Comparison of ENCODE assay signal across 13 cellular contexts in genomic region chr9:131282175-131282574, GRCh38. TPM values are rescaled to one million over a fixed set of nuclear protein-coding genes. Genes with fewer than 3 reads are reported as not detected.
DNase-seq lines count a peak whose midpoint lies in the region; ATAC-seq and TF ChIP-seq lines count a peak whose summit lies in the region.
"Had no signal": no experiment of that assay in that cellular context is flagged by ENCODE, and none has a peak within 500 bp of the region (broad histone marks: within the 10 kb centered on the region; RNA-seq: fewer than 3 reads in every experiment).

No MANE protein-coding gene starts in this region.

- H3K4me3 Mint-ChIP-seq in activated T-helper 17 cell treated with anti-CD3 and anti-CD28 coated beads, Interleukin-2, amount 50 U/mL, for 72 hours = peak overlapping the region; percentile 40
- peak overlapping the region; percentile 40 for H3K4me3 Mint-ChIP-seq in stimulated activated effector memory CD8-positive, alpha-beta T cell treated with anti-CD3 and anti-CD28 coated beads, Interleukin-12 subunit alpha, Interleukin-12 subunit beta, amount 100 ng/mL, for 72 hours
- H3K4me3 Mint-ChIP-seq in stimulated activated memory B cell treated with anti-CD40 and anti-IgM and Interleukin-4, amounts not matched to agents 10 μg/mL and 1 μg/mL and 100 μg/mL, for 72 hours = no peak overlapping the region
- H3K4me3 Mint-ChIP-seq: activated CD4-positive, alpha-beta memory T cell treated with anti-CD3 and anti-CD28 coated beads, Interleukin-2, amount 10 ng/mL, durations not matched to agents 7 days and 5 days had no signal

- H3K9me3 ChIP-seq in cardiac muscle cell (ENCODE audit: low read depth) (no peaks in the 10 kb centered on the region), iPS-20b (ENCODE audit: insufficient read depth, low read depth, low read length) (no peaks in the 10 kb centered on the region)
- H3K9me3 ChIP-seq: esophagus muscularis mucosa had no signal

- no peak for TF ChIP-seq CTCF in cardiac muscle cell (IDR thresholded peaks at IDR 0.05; ENCODE audit: low read depth, low read length)

- H3K27ac ChIP-seq in cardiac muscle cell = peak overlapping the region; percentile 31
- no peak overlapping the region for H3K27ac ChIP-seq in iPS-20b (ENCODE audit: low read length)
- H3K27ac ChIP-seq: esophagus muscularis mucosa had no signal

- H3K27ac Mint-ChIP-seq in activated T-helper 17 cell treated with anti-CD3 and anti-CD28 coated beads, Interleukin-2, amount 50 U/mL, for 72 hours = no peak overlapping the region
- peak overlapping the region; percentile 3 for H3K27ac Mint-ChIP-seq in stimulated activated effector memory CD8-positive, alpha-beta T cell treated with anti-CD3 and anti-CD28 coated beads, Interleukin-12 subunit alpha, Interleukin-12 subunit beta, amount 100 ng/mL, for 72 hours
- no peak overlapping the region for H3K27ac Mint-ChIP-seq in stimulated activated memory B cell treated with anti-CD40 and anti-IgM and Interleukin-4, amounts not matched to agents 10 μg/mL and 1 μg/mL and 100 μg/mL, for 72 hours
- H3K27ac Mint-ChIP-seq: activated CD4-positive, alpha-beta memory T cell treated with anti-CD3 and anti-CD28 coated beads, Interleukin-2, amount 10 ng/mL, durations not matched to agents 7 days and 5 days had no signal

- no peaks in the 10 kb centered on the region for H3K9me3 Mint-ChIP-seq in activated T-helper 17 cell treated with anti-CD3 and anti-CD28 coated beads, Interleukin-2, amount 50 U/mL, for 72 hours
- H3K9me3 Mint-ChIP-seq in stimulated activated effector memory CD8-positive, alpha-beta T cell treated with anti-CD3 and anti-CD28 coated beads, Interleukin-12 subunit alpha, Interleukin-12 subunit beta, amount 100 ng/mL, for 72 hours = no peaks in the 10 kb centered on the region
- H3K9me3 Mint-ChIP-seq in stimulated activated memory B cell treated with anti-CD40 and anti-IgM and Interleukin-4, amounts not matched to agents 10 μg/mL and 1 μg/mL and 100 μg/mL, for 72 hours = no peaks in the 10 kb centered on the region
- H3K9me3 Mint-ChIP-seq: activated CD4-positive, alpha-beta memory T cell treated with anti-CD3 and anti-CD28 coated beads, Interleukin-2, amount 10 ng/mL, durations not matched to agents 7 days and 5 days had no signal

- intact Hi-C loops in left cardiac atrium (cut with DNase I) = no loop called here

- no peak for ATAC-seq in left cardiac atrium
- ATAC-seq in activated T-helper 17 cell treated with anti-CD3 and anti-CD28 coated beads, Interleukin-2, amount 50 U/mL, for 72 hours (replicated peaks) = no peak
- ATAC-seq in stimulated activated effector memory CD8-positive, alpha-beta T cell treated with anti-CD3 and anti-CD28 coated beads, Interleukin-12 subunit alpha, Interleukin-12 subunit beta, amount 100 ng/mL, for 72 hours = no peak
- ATAC-seq in stimulated activated memory B cell treated with anti-CD40 and anti-IgM and Interleukin-4, amounts not matched to agents 10 μg/mL and 1 μg/mL and 100 μg/mL, for 72 hours = no peak

- H3K27me3 Mint-ChIP-seq in activated T-helper 17 cell treated with anti-CD3 and anti-CD28 coated beads, Interleukin-2, amount 50 U/mL, for 72 hours = peaks cover 6% of the 10 kb centered on the region
- peaks cover 18% of the 10 kb centered on the region for H3K27me3 Mint-ChIP-seq in stimulated activated memory B cell treated with anti-CD40 and anti-IgM and Interleukin-4, amounts not matched to agents 10 μg/mL and 1 μg/mL and 100 μg/mL, for 72 hours

- H3K9ac ChIP-seq in iPS-20b (ENCODE audit: low read depth, low read length) = no peak overlapping the region

- peaks cover 28% of the 10 kb centered on the region for H3K4me1 ChIP-seq in cardiac muscle cell (ENCODE audit: low read depth)
- H3K4me1 ChIP-seq in iPS-20b (ENCODE audit: insufficient read depth, low read length) = no peaks in the 10 kb centered on the region; the same call in 1 of the 2 replicates

- H3K36me3 ChIP-seq in cardiac muscle cell = no peaks in the 10 kb centered on the region
- no peaks in the 10 kb centered on the region for H3K36me3 ChIP-seq in iPS-20b (ENCODE audit: insufficient read depth, low read depth, low read length)
- H3K36me3 ChIP-seq: esophagus muscularis mucosa had no signal

- DNase-seq in cardiac muscle cell (ENCODE audit: low read depth in 1 of 2, low spot score in 1 of 2) (no peak), left cardiac atrium (no peak), SIG-M5 (lab: John Stamatoyannopoulos, UW) (no peak), mesenteric fat pad (ENCODE audit: low spot score) (no peak)
- DNase-seq in stimulated activated effector memory CD8-positive, alpha-beta T cell treated with anti-CD3 and anti-CD28 coated beads, Interleukin-12 subunit alpha, Interleukin-12 subunit beta, amount 100 ng/mL, for 72 hours (ENCODE audit: low spot score in 2 of 2) = no peak
- DNase-seq: activated CD4-positive, alpha-beta memory T cell treated with anti-CD3 and anti-CD28 coated beads, Interleukin-2, amount 10 ng/mL, durations not matched to agents 7 days and 5 days; NCI-H1694; stimulated activated CD4-positive, alpha-beta T cell treated with anti-CD3 and anti-CD28 coated beads, Interleukin-1b, Interleukin-23, amount 100 ng/mL, for 48 hours had no signal

- peaks cover 9% of the 10 kb centered on the region for H3K4me1 Mint-ChIP-seq in activated T-helper 17 cell treated with anti-CD3 and anti-CD28 coated beads, Interleukin-2, amount 50 U/mL, for 72 hours
- peaks cover 24% of the 10 kb centered on the region for H3K4me1 Mint-ChIP-seq in stimulated activated effector memory CD8-positive, alpha-beta T cell treated with anti-CD3 and anti-CD28 coated beads, Interleukin-12 subunit alpha, Interleukin-12 subunit beta, amount 100 ng/mL, for 72 hours
- peaks cover 17% of the 10 kb centered on the region for H3K4me1 Mint-ChIP-seq in stimulated activated memory B cell treated with anti-CD40 and anti-IgM and Interleukin-4, amounts not matched to agents 10 μg/mL and 1 μg/mL and 100 μg/mL, for 72 hours

- H3K27me3 ChIP-seq in cardiac muscle cell = no peaks in the 10 kb centered on the region
- H3K27me3 ChIP-seq in iPS-20b (ENCODE audit: insufficient read depth, low read length) = peaks cover 47% of the 10 kb centered on the region

- H3K36me3 Mint-ChIP-seq in activated T-helper 17 cell treated with anti-CD3 and anti-CD28 coated beads, Interleukin-2, amount 50 U/mL, for 72 hours (ENCODE audit: low read depth) = no peaks in the 10 kb centered on the region
- H3K36me3 Mint-ChIP-seq in stimulated activated effector memory CD8-positive, alpha-beta T cell treated with anti-CD3 and anti-CD28 coated beads, Interleukin-12 subunit alpha, Interleukin-12 subunit beta, amount 100 ng/mL, for 72 hours = no peaks in the 10 kb centered on the region
- no peaks in the 10 kb centered on the region for H3K36me3 Mint-ChIP-seq in stimulated activated memory B cell treated with anti-CD40 and anti-IgM and Interleukin-4, amounts not matched to agents 10 μg/mL and 1 μg/mL and 100 μg/mL, for 72 hours

- H3K4me3 ChIP-seq in cardiac muscle cell = peak overlapping the region; percentile 29
- H3K4me3 ChIP-seq in iPS-20b (ENCODE audit: low read length) = peak overlapping the region; percentile 61; the same call in 1 of the 2 replicates

RNA-seq across cellular contexts. Expression of gene FAM78A, which starts 5.9 kb away (rescaled TPM):
- total RNA-seq in cardiac muscle cell (39.6 and 42.6 TPM in 2 replicates), left cardiac atrium (10 to 100 TPM; 50.4 to 60.5 TPM), mesenteric fat pad (6.3 TPM)
- 21.5 and 29.5 TPM in 2 replicates for polyA plus RNA-seq in cardiac muscle cell
- total RNA-seq in activated T-helper 17 cell treated with anti-CD3 and anti-CD28 coated beads, Interleukin-2, amount 50 U/mL, for 72 hours = 10 to 100 TPM; 29.1 to 50.2 TPM

RNA-seq across cellular contexts. Expression of gene PLPP7, which starts 7.3 kb away (rescaled TPM):
- total RNA-seq in cardiac muscle cell (50.3 and 52.5 TPM in 2 replicates), left cardiac atrium (100 to 1,000 TPM in 1 of 2 donors, 10 to 100 TPM in 1; 82.7 to 108 TPM), mesenteric fat pad (13.9 TPM)
- 36.9 and 42.5 TPM in 2 replicates for polyA plus RNA-seq in cardiac muscle cell
- not detected for total RNA-seq in activated T-helper 17 cell treated with anti-CD3 and anti-CD28 coated beads, Interleukin-2, amount 50 U/mL, for 72 hours
- total RNA-seq: activated CD4-positive, alpha-beta memory T cell treated with anti-CD3 and anti-CD28 coated beads, Interleukin-2, amount 10 ng/mL, durations not matched to agents 7 days and 5 days; T-helper 1 cell treated with Interleukin-12 subunit alpha and Interleukin-12 subunit beta and Interleukin-4 antibody, amounts not matched to agents 30 ng/mL and 1 ng/mL, for 36 hours had no signal

Comparison
In these comparisons a context has a peak if more than half of its experiments do, and no peak if none do; other contexts are left out.
1. RNA of gene PLPP7, which starts 7.3 kb away (total RNA-seq): 82.7 to 108 TPM in left cardiac atrium, 50.3 to 52.5 TPM in cardiac muscle cell and 13.9 TPM in mesenteric fat pad (single experiment); not detected in activated T-helper 17 cell treated with anti-CD3 and anti-CD28 coated beads, Interleukin-2, amount 50 U/mL, for 72 hours; every median in the first group is over 10 times any median in the second.